ENCODE assay signal across 18 cellular contexts in genomic region chr5:155451106-155451505, GRCh38.
DNase-seq lines count a peak whose midpoint lies in the region; ATAC-seq and TF ChIP-seq lines count a peak whose summit lies in the region.
"Had no signal": no experiment of that assay in that cellular context is flagged by ENCODE, and none has a peak within 500 bp of the region (broad histone marks: within the 10 kb centered on the region; RNA-seq: fewer than 3 reads in every experiment).

No MANE protein-coding gene starts in this region.

- no peak overlapping the region for H3K4me3 ChIP-seq in osteoblast (ENCODE audit: insufficient read depth, low read length)
- H3K4me3 ChIP-seq: BLaER1 treated with 17β-estradiol and CSF1 and Interleukin-3, amounts not matched to agents 10 nM and 100 nM had no signal

- no peak for TF ChIP-seq CTCF in osteoblast (IDR thresholded peaks at IDR 0.05; ENCODE audit: extremely low read depth, low read depth, low read length)

- DNase-seq in caudate nucleus (lab: John Stamatoyannopoulos, UW) (peak in 11 of 61 donors; percentile 2 to 60 (median 8)), inferior parietal cortex (ENCODE audit: extremely low spot score) (peak; percentile 10), osteoblast (ENCODE audit: insufficient read length, low spot score, missing footprints) (peak; percentile 4), superior temporal gyrus (ENCODE audit: extremely low spot score) (peak; percentile 35), NCI-H146 treated with DMSO at 0.1 percent for 48 hours (lab: John Stamatoyannopoulos, UW; ENCODE audit: unreplicated experiment) (no peak)
- no peak for DNase-seq in stimulated activated CD4-positive, alpha-beta T cell treated with anti-CD3 and anti-CD28 coated beads, Interleukin-4, amount 100 ng/mL, for 4 hours
- DNase-seq: 8988T; ACHN; Caco-2; Calu3; CD4-positive, alpha-beta T cell; CD8-positive, alpha-beta T cell; DMS79 treated with DMSO at 0.1 percent for 48 hours; GF-D8 had no signal

- no peaks in the 10 kb centered on the region for H3K27me3 ChIP-seq in osteoblast (ENCODE audit: insufficient read depth, low read length)
- H3K27me3 ChIP-seq: BLaER1 treated with 17β-estradiol and CSF1 and Interleukin-3, amounts not matched to agents 10 nM and 100 nM had no signal

- H4K20me1 ChIP-seq in osteoblast (ENCODE audit: insufficient read depth, low read length), result no peaks in the 10 kb centered on the region
- H4K20me1 ChIP-seq: BLaER1 treated with 17β-estradiol and CSF1 and Interleukin-3, amounts not matched to agents 10 nM and 100 nM had no signal

- H3K4me1 ChIP-seq in osteoblast (ENCODE audit: insufficient read depth, low read length), result no peaks in the 10 kb centered on the region
- H3K4me1 ChIP-seq: BLaER1 treated with 17β-estradiol and CSF1 and Interleukin-3, amounts not matched to agents 10 nM and 100 nM; Caco-2 had no signal

- H3K79me2 ChIP-seq in osteoblast (ENCODE audit: insufficient read depth, low read length), result no peaks in the 10 kb centered on the region

- peak overlapping the region; percentile 62 for H3K27ac ChIP-seq in caudate nucleus (ENCODE audit: low read depth, low read length)
- H3K27ac ChIP-seq in osteoblast (ENCODE audit: low read depth, low read length), result no peak overlapping the region
- H3K27ac ChIP-seq: BLaER1 treated with 17β-estradiol and CSF1 and Interleukin-3, amounts not matched to agents 10 nM and 100 nM; C4-2B had no signal

- H3K9me3 ChIP-seq in osteoblast (ENCODE audit: low read depth, low read length), result no peaks in the 10 kb centered on the region
- H3K9me3 ChIP-seq: Caco-2 had no signal

- no peak overlapping the region for H3K4me2 ChIP-seq in osteoblast (ENCODE audit: insufficient read depth, low read length)
- H3K4me2 ChIP-seq: BLaER1 treated with 17β-estradiol and CSF1 and Interleukin-3, amounts not matched to agents 10 nM and 100 nM had no signal

- ATAC-seq in HG02763 (IDR thresholded peaks at IDR 0.05; ENCODE audit: unreplicated experiment) (no peak), HG02571 (IDR thresholded peaks at IDR 0.05; ENCODE audit: unreplicated experiment) (no peak)
- ATAC-seq: CD8-positive, alpha-beta T cell had no signal

- no peak overlapping the region for H2AFZ ChIP-seq in osteoblast (ENCODE audit: low read length)

- H3K36me3 ChIP-seq in osteoblast (ENCODE audit: insufficient read depth, low read length), result no peaks in the 10 kb centered on the region
- H3K36me3 ChIP-seq: BLaER1 treated with 17β-estradiol and CSF1 and Interleukin-3, amounts not matched to agents 10 nM and 100 nM had no signal

Comparison
In these comparisons a context has a peak if more than half of its experiments do, and no peak if none do; other contexts are left out.
1. DNase-seq: peak in inferior parietal cortex (single experiment), osteoblast (single experiment) and superior temporal gyrus (single experiment); none in NCI-H146 treated with DMSO at 0.1 percent for 48 hours (single experiment) and stimulated activated CD4-positive, alpha-beta T cell treated with anti-CD3 and anti-CD28 coated beads, Interleukin-4, amount 100 ng/mL, for 4 hours (0 of 2).